In the genomic region with DNA sequence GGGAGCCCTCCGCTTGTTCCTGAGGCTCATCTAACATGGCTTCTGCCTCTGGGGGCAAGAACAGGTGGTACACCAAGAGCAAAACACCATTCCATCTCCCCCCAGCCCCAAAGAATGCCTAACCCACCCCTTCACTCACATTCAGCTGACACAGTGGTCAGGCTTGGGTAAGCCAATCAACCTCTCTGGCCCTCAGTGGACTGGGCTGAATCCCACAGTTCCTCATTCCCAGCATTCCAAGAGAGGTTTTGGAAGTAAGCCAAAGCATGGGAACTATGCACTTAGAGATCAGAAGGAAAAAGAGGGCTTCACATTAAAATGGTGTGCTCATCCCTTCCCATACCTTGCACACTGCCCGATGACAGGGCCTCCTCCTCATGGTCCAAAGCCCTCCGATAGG, we compare ENCODE assay signal across 14 cellular contexts. TPM values are rescaled to one million over a fixed set of nuclear protein-coding genes. Genes with fewer than 3 reads are reported as not detected.
A peak's percentile ranks its signal among the peaks of the same experiment; 100 is the strongest.
DNase-seq lines count a peak whose midpoint lies in the region; ATAC-seq, FAIRE-seq and TF ChIP-seq lines count a peak whose summit lies in the region.
"Had no signal": no experiment of that assay in that cellular context is flagged by ENCODE, and none has a peak within 500 bp of the region (broad histone marks: within the 10 kb centered on the region; RNA-seq: fewer than 3 reads in every experiment).

No MANE protein-coding gene starts in this region.

- peak overlapping the region; percentile 17; the same call in 1 of the 3 replicates for H3K4me2 ChIP-seq in A549

- H3K27me3 ChIP-seq in body of pancreas, result no peaks in the 10 kb centered on the region
- H3K27me3 ChIP-seq: esophagus squamous epithelium had no signal

- no peak overlapping the region; the same call in 1 of the 2 replicates for H3K27ac Mint-ChIP-seq in HFFc6
- H3K27ac Mint-ChIP-seq in activated T-cell treated with anti-CD3 and anti-CD28 coated beads, Interleukin-2, amount 50 U/mL, for 72 hours, result no peak overlapping the region
- H3K27ac Mint-ChIP-seq: activated CD8-positive, alpha-beta T cell treated with anti-CD3 and anti-CD28 coated beads, Interleukin-2, amount 10 ng/mL, durations not matched to agents 7 days and 5 days had no signal

- no peak overlapping the region for H3K4me3 Mint-ChIP-seq in HFFc6
- H3K4me3 Mint-ChIP-seq in activated T-cell treated with anti-CD3 and anti-CD28 coated beads, Interleukin-2, amount 50 U/mL, for 72 hours, result no peak overlapping the region
- H3K4me3 Mint-ChIP-seq: activated CD8-positive, alpha-beta T cell treated with anti-CD3 and anti-CD28 coated beads, Interleukin-2, amount 10 ng/mL, durations not matched to agents 7 days and 5 days; neural crest cell had no signal

- TF ChIP-seq CTCF in A549 (IDR thresholded peaks at IDR 0.05) (no peak), HFFc6 (IDR thresholded peaks at IDR 0.05) (no peak), body of pancreas (IDR thresholded peaks at IDR 0.05) (no peak), mucosa of descending colon (IDR thresholded peaks at IDR 0.05) (no peak)

- H3K4me1 ChIP-seq in A549 (peaks cover 7% of the 10 kb centered on the region), body of pancreas (peaks cover 6% of the 10 kb centered on the region), mucosa of descending colon (ENCODE audit: low read depth) (no peaks in the 10 kb centered on the region)

- no peak for FAIRE-seq in A549 (lab: Jason Lieb, UNC)
- FAIRE-seq: G401.6 had no signal

- TF ChIP-seq EP300 in A549 (IDR thresholded peaks at IDR 0.05), result no peak

- DNase-seq in A549 (ENCODE audit: low read depth in 1 of 2, low spot score in 1 of 2) (peak in 1 of 2 experiments; percentile 60), HFFc6 (peak; percentile 31), body of pancreas (peak in 1 of 4 donors; percentile 47), kidney tubule cell (ENCODE audit: low spot score) (peak; percentile 93), mucosa of descending colon (no peak), SHP77 treated with DMSO at 0.1 percent for 48 hours (lab: John Stamatoyannopoulos, UW) (no peak)
- DNase-seq in activated T-cell treated with anti-CD3 and anti-CD28 coated beads, Interleukin-2, amount 50 U/mL, for 72 hours, result no peak
- DNase-seq: activated CD8-positive, alpha-beta T cell treated with anti-CD3 and anti-CD28 coated beads, Interleukin-2, amount 10 ng/mL, durations not matched to agents 7 days and 5 days; activated naive CD4-positive, alpha-beta T cell; esophagus squamous epithelium; T-helper 2 cell had no signal

- no peaks in the 10 kb centered on the region; the same call in 1 of the 2 replicates for H3K27me3 Mint-ChIP-seq in HFFc6 (ENCODE audit: insufficient read depth)
- H3K27me3 Mint-ChIP-seq in activated T-cell treated with anti-CD3 and anti-CD28 coated beads, Interleukin-2, amount 50 U/mL, for 72 hours (ENCODE audit: low read depth), result no peaks in the 10 kb centered on the region

- H3K9me3 Mint-ChIP-seq in HFFc6, result no peaks in the 10 kb centered on the region
- no peaks in the 10 kb centered on the region for H3K9me3 Mint-ChIP-seq in activated T-cell treated with anti-CD3 and anti-CD28 coated beads, Interleukin-2, amount 50 U/mL, for 72 hours
- H3K9me3 Mint-ChIP-seq: neural crest cell had no signal

- no peak for TF ChIP-seq RAD21 in A549 (conservative IDR thresholded peaks at IDR 0.05 in 1 of 2, IDR thresholded peaks at IDR 0.05 in 1 of 2)

- H3K4me3 ChIP-seq in A549, result no peak overlapping the region
- H3K4me3 ChIP-seq in body of pancreas, result no peak overlapping the region
- H3K4me3 ChIP-seq in mucosa of descending colon, result no peak overlapping the region
- H3K4me3 ChIP-seq: esophagus squamous epithelium had no signal

- H3K9me3 ChIP-seq in A549, result no peaks in the 10 kb centered on the region
- no peaks in the 10 kb centered on the region for H3K9me3 ChIP-seq in body of pancreas
- no peaks in the 10 kb centered on the region for H3K9me3 ChIP-seq in mucosa of descending colon
- H3K9me3 ChIP-seq: esophagus squamous epithelium had no signal

- intact Hi-C loops in body of pancreas (cut with DNase I) (no loop called here), mucosa of descending colon (cut with DNase I, micrococcal nuclease) (no loop called here)

- peaks cover 18% of the 10 kb centered on the region for H3K4me1 Mint-ChIP-seq in HFFc6 (ENCODE audit: low read depth)
- H3K4me1 Mint-ChIP-seq in activated T-cell treated with anti-CD3 and anti-CD28 coated beads, Interleukin-2, amount 50 U/mL, for 72 hours (ENCODE audit: low read depth), result peaks cover 17% of the 10 kb centered on the region

- 88% methylated on average over 3 of the region's 3 CpGs for WGBS in A549 (ENCODE audit: missing lambda C conversion rate)
- WGBS in body of pancreas, 2 donors, result 73 to 80% methylated on average over 3 of the region's 3 CpGs

- POLR2A ChIA-PET in A549 (lab: Yijun Ruan, JAX), result no interaction called here

- no peak for TF ChIP-seq POLR2A in A549 (IDR thresholded peaks at IDR 0.05; ENCODE audit: low read length)
- TF ChIP-seq POLR2A in body of pancreas (IDR thresholded peaks at IDR 0.05), result no peak

- CTCF ChIA-PET in A549 (lab: Yijun Ruan, JAX), result interaction anchor here (0.6 kb wide), 2 partner anchors 116 to 312 kb away, joined by 3 to 4 read pairs; no protein-coding TSS in a partner anchor

- ATAC-seq in A549, result peak; percentile 68 to 89; a peak in 4 of 6 replicates
- ATAC-seq in body of pancreas, result peak; percentile 76
- ATAC-seq in mucosa of descending colon, result no peak
- ATAC-seq in activated T-cell treated with anti-CD3 and anti-CD28 coated beads, Interleukin-2, amount 50 U/mL, for 72 hours (replicated peaks in 1 of 2), result no peak
- ATAC-seq in HG02588 (IDR thresholded peaks at IDR 0.05; ENCODE audit: unreplicated experiment), result no peak
- ATAC-seq: activated CD8-positive, alpha-beta T cell treated with anti-CD3 and anti-CD28 coated beads, Interleukin-2, amount 10 ng/mL, durations not matched to agents 7 days and 5 days had no signal

- H3K27ac ChIP-seq in A549, result 0 out of 6 replicates have a peak overlapping the region, but pooled peaks of 1 of the 2 experiments have one; percentile 45
- peak overlapping the region in 2 of 4 donors; percentile 48 to 58 for H3K27ac ChIP-seq in body of pancreas
- H3K27ac ChIP-seq: esophagus squamous epithelium had no signal

- peaks cover 26% of the 10 kb centered on the region for H3K36me3 Mint-ChIP-seq in HFFc6 (ENCODE audit: low read depth)
- peaks cover 2 to 12% of the 10 kb centered on the region in 2 donors for H3K36me3 Mint-ChIP-seq in activated T-cell treated with anti-CD3 and anti-CD28 coated beads, Interleukin-2, amount 50 U/mL, for 72 hours (ENCODE audit: insufficient read depth in 2 of 2)

- H3K36me3 ChIP-seq in body of pancreas (replicated peaks in 1 of 2; ENCODE audit: insufficient read depth in 1 of 2, low read depth in 2 of 2), result peaks cover 0 to 8% of the 10 kb centered on the region in 2 donors
- peaks cover 4% of the 10 kb centered on the region for H3K36me3 ChIP-seq in mucosa of descending colon (ENCODE audit: low read depth)

RNA-seq across cellular contexts. Expression of gene PIGS, which starts 7.8 kb away (rescaled TPM):
- polyA plus RNA-seq in A549 (2011; rRNA removed) (50.0 and 53.2 TPM in 2 replicates), A549 (2017; fragmentation: RNase III; extraction: RNeasy Plus Mini Kit Qiagen cat#74134 plus additional on column Dnase treatment) (46.6 to 53.3 TPM (median 53.2 TPM) in 3 replicates)
- 55.8 and 70.1 TPM in 2 replicates for polyA plus RNA-seq in A549 (2012; cell fraction: cytosol; rRNA removed)
- polyA plus RNA-seq in A549 (2012; cell fraction: nucleus; rRNA removed), result 87.3 and 89.3 TPM in 2 replicates
- polyA minus RNA-seq in A549 (2011; rRNA and poly(A)+ RNA removed), result 42.7 and 44.4 TPM in 2 replicates
- total RNA-seq in HFFc6 (2021; fragmentation: NEBNext Ultra II Directional; extraction: Animal tissue kit (Norgen Biotek cat#: 25700)), result 10 to 100 TPM; 69.5 to 94.7 (median 78.0) TPM
- total RNA-seq in body of pancreas (10 to 100 TPM; 11.7 to 12.2 TPM), mucosa of descending colon (100 to 1,000 TPM in 1 of 3 donors, 10 to 100 TPM in 2; 52.2 to 100 (median 88.5) TPM)
- 10 to 100 TPM; 46.3 to 53.5 TPM for total RNA-seq in activated T-cell treated with anti-CD3 and anti-CD28 coated beads, Interleukin-2, amount 50 U/mL, for 72 hours

RNA-seq across cellular contexts. Expression of gene UNC119, which starts 11.1 kb away (rescaled TPM):
- polyA plus RNA-seq in A549 (2011; rRNA removed) (50.5 and 53.5 TPM in 2 replicates), A549 (2017; fragmentation: RNase III; extraction: RNeasy Plus Mini Kit Qiagen cat#74134 plus additional on column Dnase treatment) (22.8 to 27.8 TPM (median 26.0 TPM) in 3 replicates)
- 61.2 and 77.9 TPM in 2 replicates for polyA plus RNA-seq in A549 (2012; cell fraction: cytosol; rRNA removed)
- polyA plus RNA-seq in A549 (2012; cell fraction: nucleus; rRNA removed), result 97.1 and 99.8 TPM in 2 replicates
- 34.9 and 42.0 TPM in 2 replicates for polyA minus RNA-seq in A549 (2011; rRNA and poly(A)+ RNA removed)
- 10 to 100 TPM; 28.3 to 36.9 (median 30.1) TPM for total RNA-seq in HFFc6 (2021; fragmentation: NEBNext Ultra II Directional; extraction: Animal tissue kit (Norgen Biotek cat#: 25700))
- total RNA-seq in body of pancreas (10 to 100 TPM; 25.7 to 29.3 TPM), mucosa of descending colon (10 to 100 TPM; 20.5 to 32.3 (median 23.2) TPM)
- total RNA-seq in activated T-cell treated with anti-CD3 and anti-CD28 coated beads, Interleukin-2, amount 50 U/mL, for 72 hours, result 10 to 100 TPM; 45.3 to 53.8 TPM

RNA-seq across cellular contexts. Expression of gene ALDOC, which starts 13.2 kb away (rescaled TPM):
- polyA plus RNA-seq in A549 (2011; rRNA removed) (6.3 and 10.1 TPM in 2 replicates), A549 (2017; fragmentation: RNase III; extraction: RNeasy Plus Mini Kit Qiagen cat#74134 plus additional on column Dnase treatment) (1.7 to 1.9 TPM (median 1.9 TPM) in 3 replicates)
- polyA plus RNA-seq in A549 (2012; cell fraction: cytosol; rRNA removed), result 2.3 and 2.8 TPM in 2 replicates
- 9.9 and 10.3 TPM in 2 replicates for polyA plus RNA-seq in A549 (2012; cell fraction: nucleus; rRNA removed)
- 7.4 and 7.6 TPM in 2 replicates for polyA minus RNA-seq in A549 (2011; rRNA and poly(A)+ RNA removed)
- 10 to 100 TPM in 5 of 6 experiments, 1 to 10 TPM in 1; 8.6 to 14.7 (median 10.3) TPM for total RNA-seq in HFFc6 (2021; fragmentation: NEBNext Ultra II Directional; extraction: Animal tissue kit (Norgen Biotek cat#: 25700))
- total RNA-seq in body of pancreas (10 to 100 TPM in 1 of 2 donors, 1 to 10 TPM in 1; 2.9 to 25.1 TPM), mucosa of descending colon (10 to 100 TPM; 15.3 to 25.4 (median 19.7) TPM)
- 10 to 100 TPM; 23.1 to 40.0 TPM for total RNA-seq in activated T-cell treated with anti-CD3 and anti-CD28 coated beads, Interleukin-2, amount 50 U/mL, for 72 hours

RNA-seq across cellular contexts. Expression of gene SPAG5, which starts 35.4 kb away (rescaled TPM):
- polyA plus RNA-seq in A549 (2011; rRNA removed) (111 and 123 TPM in 2 replicates), A549 (2017; fragmentation: RNase III; extraction: RNeasy Plus Mini Kit Qiagen cat#74134 plus additional on column Dnase treatment) (106 to 111 TPM (median 107 TPM) in 3 replicates)
- polyA plus RNA-seq in A549 (2012; cell fraction: cytosol; rRNA removed), result 88.5 and 91.7 TPM in 2 replicates
- 142 and 199 TPM in 2 replicates for polyA plus RNA-seq in A549 (2012; cell fraction: nucleus; rRNA removed)
- polyA minus RNA-seq in A549 (2011; rRNA and poly(A)+ RNA removed), result 110 and 142 TPM in 2 replicates
- total RNA-seq in HFFc6 (2021; fragmentation: NEBNext Ultra II Directional; extraction: Animal tissue kit (Norgen Biotek cat#: 25700)), result 10 to 100 TPM; 29.2 to 73.3 (median 69.4) TPM
- total RNA-seq in body of pancreas (1 to 10 TPM in 1 of 2 donors, not detected in 1; 3.1 TPM), mucosa of descending colon (10 to 100 TPM in 2 of 3 donors, 1 to 10 TPM in 1; 7.2 to 30.3 (median 15.1) TPM)
- 100 to 1,000 TPM; 134 to 141 TPM for total RNA-seq in activated T-cell treated with anti-CD3 and anti-CD28 coated beads, Interleukin-2, amount 50 U/mL, for 72 hours

RNA-seq across cellular contexts. Expression of gene RSKR, which starts 50.5 kb away (rescaled TPM):
- 18.7 and 22.0 TPM in 2 replicates for polyA plus RNA-seq in A549 (2011; rRNA removed)
- 7.5 and 9.0 TPM in 2 replicates for polyA plus RNA-seq in A549 (2012; cell fraction: cytosol; rRNA removed)
- 39.4 and 70.0 TPM in 2 replicates for polyA plus RNA-seq in A549 (2012; cell fraction: nucleus; rRNA removed)
- 5.6 to 6.6 TPM (median 5.8 TPM) in 3 replicates for polyA plus RNA-seq in A549 (2017; fragmentation: RNase III; extraction: RNeasy Plus Mini Kit Qiagen cat#74134 plus additional on column Dnase treatment)
- polyA minus RNA-seq in A549 (2011; rRNA and poly(A)+ RNA removed), result 15.4 and 22.7 TPM in 2 replicates
- 1 to 10 TPM; 3.2 to 4.3 (median 3.5) TPM for total RNA-seq in HFFc6 (2021; fragmentation: NEBNext Ultra II Directional; extraction: Animal tissue kit (Norgen Biotek cat#: 25700))
- total RNA-seq in body of pancreas, result 10 to 100 TPM in 1 of 2 donors, 1 to 10 TPM in 1; 2.6 to 14.8 TPM
- total RNA-seq in mucosa of descending colon, result 10 to 100 TPM; 10.0 to 15.1 (median 11.1) TPM
- total RNA-seq in activated T-cell treated with anti-CD3 and anti-CD28 coated beads, Interleukin-2, amount 50 U/mL, for 72 hours, result 10 to 100 TPM; 25.1 to 33.4 TPM

Comparison
In these comparisons a context has a peak if more than half of its experiments do, and no peak if none do; other contexts are left out.
1. ATAC-seq: peak in A549 (2 of 2) and body of pancreas (single experiment); none in mucosa of descending colon (single experiment), activated T-cell treated with anti-CD3 and anti-CD28 coated beads, Interleukin-2, amount 50 U/mL, for 72 hours (0 of 2) and HG02588 (single experiment).
2. DNase-seq: peak in HFFc6 (single experiment) and kidney tubule cell (single experiment); none in mucosa of descending colon (0 of 3), activated T-cell treated with anti-CD3 and anti-CD28 coated beads, Interleukin-2, amount 50 U/mL, for 72 hours (0 of 2) and SHP77 treated with DMSO at 0.1 percent for 48 hours (single experiment).